24 cellular contexts compared by ENCODE assay signal in genomic region chr3:53592862-53593261, GRCh38.
"Had no signal": no experiment of that assay in that cellular context is flagged by ENCODE, and none has a peak within 500 bp of the region (broad histone marks: within the 10 kb centered on the region; RNA-seq: fewer than 3 reads in every experiment).

No MANE protein-coding gene starts in this region.

- H3K4me2 ChIP-seq: smooth muscle cell had no signal

- H3K4me1 ChIP-seq: right atrium auricular region, right lobe of liver, tibial nerve, uterus had no signal

- H3K4me3 ChIP-seq: left lung, lung, mucosa of descending colon, ovary, right atrium auricular region, right lobe of liver, smooth muscle cell, tibial nerve, uterus had no signal

- H3K27ac ChIP-seq: ovary, right atrium auricular region, right lobe of liver, tibial nerve, uterus had no signal

- H3K27me3 ChIP-seq: left lung, ovary, right atrium auricular region, right lobe of liver, tibial nerve, uterus had no signal

- ATAC-seq: left colon; left lung; mucosa of descending colon; naive thymus-derived CD4-positive, alpha-beta T cell; natural killer cell treated with Interleukin-12 subunit alpha and Interleukin-12 subunit beta and Interleukin-15 and Interleukin-18, amount 100 ng/mL, for 72 hours; right lobe of liver; stimulated activated naive CD8-positive, alpha-beta T cell treated with anti-CD3 and anti-CD28 coated beads, Interleukin-15, amount 100 ng/mL, for 72 hours had no signal

- H3K4me3 Mint-ChIP-seq: naive thymus-derived CD4-positive, alpha-beta T cell; natural killer cell treated with Interleukin-12 subunit alpha and Interleukin-12 subunit beta and Interleukin-15 and Interleukin-18, amount 100 ng/mL, for 72 hours; stimulated activated naive CD8-positive, alpha-beta T cell treated with anti-CD3 and anti-CD28 coated beads, Interleukin-15, amount 100 ng/mL, for 72 hours; type B pancreatic cell had no signal

- FAIRE-seq: keratinocyte had no signal

- H3K27me3 Mint-ChIP-seq: stimulated activated naive CD8-positive, alpha-beta T cell treated with anti-CD3 and anti-CD28 coated beads, Interleukin-15, amount 100 ng/mL, for 72 hours; type B pancreatic cell had no signal

- H3K9me3 ChIP-seq: left lung, mucosa of descending colon, ovary, right atrium auricular region, right lobe of liver, uterus had no signal

- H3K27ac Mint-ChIP-seq: naive thymus-derived CD4-positive, alpha-beta T cell; natural killer cell treated with Interleukin-12 subunit alpha and Interleukin-12 subunit beta and Interleukin-15 and Interleukin-18, amount 100 ng/mL, for 72 hours; progenitor cell of endocrine pancreas had no signal

- H3K36me3 Mint-ChIP-seq: naive thymus-derived CD4-positive, alpha-beta T cell; natural killer cell treated with Interleukin-12 subunit alpha and Interleukin-12 subunit beta and Interleukin-15 and Interleukin-18, amount 100 ng/mL, for 72 hours; type B pancreatic cell had no signal

- H3K36me3 ChIP-seq: left lung, ovary, right atrium auricular region, right lobe of liver, tibial nerve, uterus had no signal

- DNase-seq: hippocampal formation; left colon; left lung; midbrain; mucosa of descending colon; naive thymus-derived CD4-positive, alpha-beta T cell; ovary; right lobe of liver; stimulated activated CD4-positive, alpha-beta T cell treated with anti-CD3 and anti-CD28 coated beads, Interleukin-1b, Interleukin-23, amount 100 ng/mL, for 48 hours; stimulated activated CD4-positive, alpha-beta T cell treated with anti-CD3 and anti-CD28 coated beads, Interleukin-2, amount 100 ng/mL, for 48 hours; stimulated activated CD4-positive, alpha-beta T cell treated with anti-CD3 and anti-CD28 coated beads, Interleukin-4, amount 100 ng/mL, for 4 hours; stimulated activated CD8-positive, alpha-beta memory T cell treated with anti-CD3 and anti-CD28 coated beads, Interleukin-4, amount 100 ng/mL, for 48 hours; stimulated activated naive CD4-positive, alpha-beta T cell treated with Interleukin-2 at 50 U/mL for 16 hours; stimulated activated naive CD8-positive, alpha-beta T cell treated with anti-CD3 and anti-CD28 coated beads, Interleukin-15, amount 100 ng/mL, for 72 hours; substantia nigra; uterus had no signal

- H3K9me3 Mint-ChIP-seq: natural killer cell treated with Interleukin-12 subunit alpha and Interleukin-12 subunit beta and Interleukin-15 and Interleukin-18, amount 100 ng/mL, for 72 hours; stimulated activated naive CD8-positive, alpha-beta T cell treated with anti-CD3 and anti-CD28 coated beads, Interleukin-15, amount 100 ng/mL, for 72 hours; type B pancreatic cell had no signal
